ENCODE assay signal across 19 cellular contexts in genomic region chr16:25494292-25494691, GRCh38.
"Had no signal": no experiment of that assay in that cellular context is flagged by ENCODE, and none has a peak within 500 bp of the region (broad histone marks: within the 10 kb centered on the region; RNA-seq: fewer than 3 reads in every experiment).

No MANE protein-coding gene starts in this region.

- H3K27me3 ChIP-seq: colonic mucosa, esophagus muscularis mucosa, foreskin keratinocyte, heart right ventricle, left lung had no signal

- H3K4me1 ChIP-seq: colonic mucosa, esophagus muscularis mucosa, foreskin keratinocyte, heart right ventricle, left lung, lower lobe of right lung had no signal

- DNase-seq: colonic mucosa; cortex of kidney; effector memory CD4-positive, alpha-beta T cell; foreskin keratinocyte; glutamatergic neuron; head of caudate nucleus; heart right ventricle; hippocampal formation; left cardiac atrium; left lung; left ventricle myocardium superior; lower lobe of right lung; mesenchymal stem cell; mucosa of descending colon had no signal

- H3K4me3 ChIP-seq: colonic mucosa, esophagus muscularis mucosa, heart right ventricle, left lung, lower lobe of right lung, mucosa of descending colon had no signal

- H3K36me3 ChIP-seq: colonic mucosa, esophagus muscularis mucosa, heart right ventricle, left lung, lower lobe of right lung had no signal

- H3K27ac ChIP-seq: colonic mucosa, esophagus muscularis mucosa, foreskin keratinocyte, heart right ventricle, left lung, lower lobe of right lung had no signal

- FAIRE-seq: endothelial cell of umbilical vein, frontal cortex, islet of Langerhans, keratinocyte had no signal

- H3K9me3 ChIP-seq: colonic mucosa, left lung, lower lobe of right lung, mucosa of descending colon had no signal
